ENCODE assay signal across 10 cellular contexts in genomic region chr1:10217748-10218441, GRCh38. TPM values are rescaled to one million over a fixed set of nuclear protein-coding genes. Genes with fewer than 3 reads are reported as not detected.
DNase-seq lines count a peak whose midpoint lies in the region; ATAC-seq and TF ChIP-seq lines count a peak whose summit lies in the region.
"Had no signal": no experiment of that assay in that cellular context is flagged by ENCODE, and none has a peak within 500 bp of the region (broad histone marks: within the 10 kb centered on the region; RNA-seq: fewer than 3 reads in every experiment).

No MANE protein-coding gene starts in this region.

- no peak overlapping the region for H2BK120ac ChIP-seq in mesenchymal stem cell (ENCODE audit: low read depth, low read length)

- no peaks in the 10 kb centered on the region for H3K27me3 ChIP-seq in mesenchymal stem cell (ENCODE audit: control insufficient read depth in 1 of 2, insufficient read depth in 1 of 2, low read length in 2 of 2)
- H3K27me3 ChIP-seq in upper lobe of right lung, result no peaks in the 10 kb centered on the region
- H3K27me3 ChIP-seq: BLaER1 treated with 17β-estradiol and CSF1 and Interleukin-3, amounts not matched to agents 10 nM and 100 nM had no signal

- H2AK5ac ChIP-seq in mesenchymal stem cell (ENCODE audit: low read length, severe bottlenecking), result no peak overlapping the region

- ATAC-seq in activated naive CD8-positive, alpha-beta T cell treated with anti-CD3 and anti-CD28 coated beads, Interleukin-2, amount 50 U/mL, for 24 hours, result peak; percentile 57
- ATAC-seq in central memory CD8-positive, alpha-beta T cell (replicated peaks; ENCODE audit: extremely low read depth, poor library complexity, severe bottlenecking), result no peak
- peak; percentile 79 for ATAC-seq in upper lobe of right lung
- no peak for ATAC-seq in GM21528 (IDR thresholded peaks at IDR 0.05; ENCODE audit: low FRiP score, unreplicated experiment)

- H3K4me1 ChIP-seq in mesenchymal stem cell (ENCODE audit: control insufficient read depth, insufficient read depth, low read depth, low read length), result peaks cover 3% of the 10 kb centered on the region
- peaks cover 49% of the 10 kb centered on the region for H3K4me1 ChIP-seq in upper lobe of right lung

- no peak for TF ChIP-seq CTCF in upper lobe of right lung (IDR thresholded peaks at IDR 0.05)

- no peak overlapping the region for H3K27ac Mint-ChIP-seq in activated naive CD8-positive, alpha-beta T cell treated with anti-CD3 and anti-CD28 coated beads, Interleukin-2, amount 50 U/mL, for 24 hours
- H3K27ac Mint-ChIP-seq in activated naive CD8-positive, alpha-beta T cell treated with anti-CD3 and anti-CD28 coated beads for 36 hours, result no peak overlapping the region
- peak overlapping the region; percentile 24 for H3K27ac Mint-ChIP-seq in central memory CD8-positive, alpha-beta T cell (ENCODE audit: low read depth)

- no peaks in the 10 kb centered on the region for H3K27me3 Mint-ChIP-seq in activated naive CD8-positive, alpha-beta T cell treated with anti-CD3 and anti-CD28 coated beads, Interleukin-2, amount 50 U/mL, for 24 hours
- no peaks in the 10 kb centered on the region for H3K27me3 Mint-ChIP-seq in activated naive CD8-positive, alpha-beta T cell treated with anti-CD3 and anti-CD28 coated beads for 36 hours
- no peaks in the 10 kb centered on the region for H3K27me3 Mint-ChIP-seq in central memory CD8-positive, alpha-beta T cell

- no peak overlapping the region for H3K27ac ChIP-seq in mesenchymal stem cell (ENCODE audit: low read length, poor library complexity, severe bottlenecking)
- no peak overlapping the region for H3K27ac ChIP-seq in upper lobe of right lung

- peaks cover 1% of the 10 kb centered on the region for H3K79me1 ChIP-seq in mesenchymal stem cell (replicated peaks; ENCODE audit: low read length, poor library complexity, severe bottlenecking)

- H3K36me3 Mint-ChIP-seq in activated naive CD8-positive, alpha-beta T cell treated with anti-CD3 and anti-CD28 coated beads, Interleukin-2, amount 50 U/mL, for 24 hours (ENCODE audit: low read depth), result no peaks in the 10 kb centered on the region
- H3K36me3 Mint-ChIP-seq in activated naive CD8-positive, alpha-beta T cell treated with anti-CD3 and anti-CD28 coated beads for 36 hours, result no peaks in the 10 kb centered on the region
- H3K36me3 Mint-ChIP-seq in central memory CD8-positive, alpha-beta T cell (ENCODE audit: insufficient read depth), result no peaks in the 10 kb centered on the region

- 95% methylated on average over 4 of the region's 5 CpGs for WGBS in mesenchymal stem cell

- H3K4ac ChIP-seq in mesenchymal stem cell (ENCODE audit: low read depth in 1 of 2, low read length in 2 of 2), result no peak overlapping the region

- no peak overlapping the region for H2AFZ ChIP-seq in mesenchymal stem cell (ENCODE audit: low read depth, low read length)

- no peak overlapping the region for H4K8ac ChIP-seq in mesenchymal stem cell (ENCODE audit: low read length)

- H3K36me3 ChIP-seq in mesenchymal stem cell (ENCODE audit: control insufficient read depth in 1 of 2, insufficient read depth in 2 of 2, low read depth in 1 of 2, low read length in 2 of 2) (no peaks in the 10 kb centered on the region), upper lobe of right lung (no peaks in the 10 kb centered on the region)
- H3K36me3 ChIP-seq: BLaER1 treated with 17β-estradiol and CSF1 and Interleukin-3, amounts not matched to agents 10 nM and 100 nM had no signal

- H3K9ac ChIP-seq in mesenchymal stem cell (ENCODE audit: low read length), result peak overlapping the region; percentile 55

- H3K23ac ChIP-seq in mesenchymal stem cell (ENCODE audit: low read length in 2 of 2), result no peak overlapping the region

- H3K9me3 ChIP-seq in mesenchymal stem cell (ENCODE audit: control insufficient read depth, low read length) (no peaks in the 10 kb centered on the region), upper lobe of right lung (no peaks in the 10 kb centered on the region)

- no peak overlapping the region for H3K4me3 Mint-ChIP-seq in activated naive CD8-positive, alpha-beta T cell treated with anti-CD3 and anti-CD28 coated beads, Interleukin-2, amount 50 U/mL, for 24 hours
- no peak overlapping the region for H3K4me3 Mint-ChIP-seq in activated naive CD8-positive, alpha-beta T cell treated with anti-CD3 and anti-CD28 coated beads for 36 hours
- H3K4me3 Mint-ChIP-seq in central memory CD8-positive, alpha-beta T cell, result no peak overlapping the region

- H3K9me3 Mint-ChIP-seq in activated naive CD8-positive, alpha-beta T cell treated with anti-CD3 and anti-CD28 coated beads, Interleukin-2, amount 50 U/mL, for 24 hours, result no peaks in the 10 kb centered on the region
- no peaks in the 10 kb centered on the region for H3K9me3 Mint-ChIP-seq in activated naive CD8-positive, alpha-beta T cell treated with anti-CD3 and anti-CD28 coated beads for 36 hours
- no peaks in the 10 kb centered on the region for H3K9me3 Mint-ChIP-seq in central memory CD8-positive, alpha-beta T cell

- no peak for DNase-seq in activated naive CD8-positive, alpha-beta T cell treated with anti-CD3 and anti-CD28 coated beads, Interleukin-2, amount 50 U/mL, for 24 hours
- no peak for DNase-seq in activated naive CD8-positive, alpha-beta T cell treated with anti-CD3 and anti-CD28 coated beads for 36 hours
- DNase-seq in central memory CD8-positive, alpha-beta T cell (ENCODE audit: low spot score in 2 of 2), result no peak
- DNase-seq in mesenchymal stem cell (peak; percentile 62), upper lobe of right lung (no peak), NCI-H2227 treated with DMSO at 0.1 percent for 48 hours (lab: John Stamatoyannopoulos, UW) (no peak)
- DNase-seq in stimulated activated CD4-positive, alpha-beta T cell treated with anti-CD3 and anti-CD28 coated beads, Interleukin-12 subunit alpha, Interleukin-12 subunit beta, amount 100 ng/mL, for 4 hours, result no peak
- DNase-seq: KG1 had no signal

- H3K4me3 ChIP-seq in mesenchymal stem cell (ENCODE audit: insufficient read depth in 1 of 2, low read depth in 1 of 2, low read length in 2 of 2) (peak overlapping the region in 1 of 2 experiments; percentile 50), upper lobe of right lung (no peak overlapping the region)
- H3K4me3 ChIP-seq: BLaER1 treated with 17β-estradiol and CSF1 and Interleukin-3, amounts not matched to agents 10 nM and 100 nM had no signal

- no peak overlapping the region for H3K4me2 ChIP-seq in mesenchymal stem cell (ENCODE audit: low read length, poor library complexity, severe bottlenecking)

- intact Hi-C loops in upper lobe of right lung (cut with DNase I), result loop anchor here (10.0 kb wide), 1 partner anchor 117 kb away; no protein-coding TSS in a partner anchor

- no peak overlapping the region for H4K91ac ChIP-seq in mesenchymal stem cell (ENCODE audit: low read length)

- no peak overlapping the region for H3K18ac ChIP-seq in mesenchymal stem cell (ENCODE audit: low read depth in 1 of 2, low read length in 2 of 2)

- H2BK15ac ChIP-seq in mesenchymal stem cell (ENCODE audit: low read depth, poor library complexity, severe bottlenecking), result no peak overlapping the region

- H2BK5ac ChIP-seq in mesenchymal stem cell (ENCODE audit: low read depth, low read length, poor library complexity, severe bottlenecking), result no peak overlapping the region

- H3K14ac ChIP-seq in mesenchymal stem cell (ENCODE audit: low read length in 2 of 2), result no peak overlapping the region

- H2BK12ac ChIP-seq in mesenchymal stem cell (ENCODE audit: low read length in 2 of 2), result no peak overlapping the region

- peaks cover 23% of the 10 kb centered on the region for H3K4me1 Mint-ChIP-seq in activated naive CD8-positive, alpha-beta T cell treated with anti-CD3 and anti-CD28 coated beads, Interleukin-2, amount 50 U/mL, for 24 hours
- peaks cover 25% of the 10 kb centered on the region for H3K4me1 Mint-ChIP-seq in activated naive CD8-positive, alpha-beta T cell treated with anti-CD3 and anti-CD28 coated beads for 36 hours
- peaks cover 37% of the 10 kb centered on the region for H3K4me1 Mint-ChIP-seq in central memory CD8-positive, alpha-beta T cell

RNA-seq across cellular contexts. Expression of gene KIF1B, which starts 7.5 kb away (rescaled TPM):
- total RNA-seq in activated naive CD8-positive, alpha-beta T cell treated with anti-CD3 and anti-CD28 coated beads for 36 hours, result 10 to 100 TPM; 10.0 to 11.2 TPM
- 18.2 TPM for polyA plus RNA-seq in mesenchymal stem cell (2013, experiment 1 of 2)
- polyA plus RNA-seq in mesenchymal stem cell (2013, experiment 2 of 2), result 17.6 TPM
- total RNA-seq in upper lobe of right lung, result 35.5 TPM

Comparison
In these comparisons a context has a peak if more than half of its experiments do, and no peak if none do; other contexts are left out.
1. ATAC-seq: peak in activated naive CD8-positive, alpha-beta T cell treated with anti-CD3 and anti-CD28 coated beads, Interleukin-2, amount 50 U/mL, for 24 hours (single experiment) and upper lobe of right lung (single experiment); none in central memory CD8-positive, alpha-beta T cell (single experiment) and GM21528 (single experiment).